ENCODE assay signal across 1 cellular context in the genomic region with DNA sequence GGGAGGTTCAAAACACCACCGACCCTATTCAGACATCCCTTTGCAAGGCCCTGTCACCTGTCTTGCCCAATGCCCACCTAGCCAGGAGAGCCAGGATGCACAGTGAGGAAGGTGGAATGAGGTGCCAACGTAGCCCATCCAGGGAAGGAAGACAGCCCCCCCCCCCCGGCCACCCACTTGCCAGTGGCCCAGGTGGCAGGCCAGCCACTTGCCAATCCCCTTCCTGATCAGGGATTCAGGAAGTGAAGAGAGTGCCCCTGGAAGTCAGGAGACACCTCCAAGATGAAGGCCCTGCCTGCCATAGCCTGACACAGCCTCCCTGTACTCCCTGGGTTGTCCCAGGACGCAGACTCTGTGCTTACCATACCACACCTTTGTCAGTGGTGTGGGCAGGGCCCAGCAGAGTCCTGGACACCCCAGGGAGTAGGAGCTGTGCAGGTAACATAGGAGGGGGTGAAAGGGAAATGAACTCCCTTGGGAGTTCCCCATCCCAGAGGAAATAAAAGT.
TF ChIP-seq lines count a peak whose summit lies in the region.

No MANE protein-coding gene starts in this region.

TF ChIP-seq in K562, 482 proteins besides CTCF, POLR2A, EP300 and RAD21 (continues in another document):
- TF ChIP-seq, protein P1, sequence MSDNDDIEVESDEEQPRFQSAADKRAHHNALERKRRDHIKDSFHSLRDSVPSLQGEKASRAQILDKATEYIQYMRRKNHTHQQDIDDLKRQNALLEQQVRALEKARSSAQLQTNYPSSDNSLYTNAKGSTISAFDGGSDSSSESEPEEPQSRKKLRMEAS (CRISPR knock-in tag; IDR thresholded peaks at IDR 0.05), result peak; percentile 45; the same call in 1 of the 2 replicates
- TF ChIP-seq SPI1 (IDR thresholded peaks at IDR 0.05; ENCODE audit: borderline replicate concordance, low read depth, low read length) (0 out of 2 replicates have a peak, but pooled peaks have one; percentile 2), NRF1 (conservative IDR thresholded peaks at IDR 0.05 in 1 of 2, IDR thresholded peaks at IDR 0.05 in 1 of 2) (no peak), POU5F1 (IDR thresholded peaks at IDR 0.05; ENCODE audit: borderline replicate concordance, low read depth, low read length, partially characterized antibody) (no peak), ZNF668 (CRISPR knock-in tag; IDR thresholded peaks at IDR 0.05) (0 out of 2 replicates have a peak, but pooled peaks have one; percentile 55), SMAD2 (IDR thresholded peaks at IDR 0.05; ENCODE audit: low read depth, low read length) (no peak), MCM3 (IDR thresholded peaks at IDR 0.05) (no peak), MAZ (CRISPR knock-in tag; conservative IDR thresholded peaks at IDR 0.05 in 1 of 2, IDR thresholded peaks at IDR 0.05 in 1 of 2) (peak in 1 of 2 experiments; percentile 37; a peak in 2 of 4 replicates), ZNF239 (CRISPR knock-in tag; IDR thresholded peaks at IDR 0.05) (no peak), ZNF324 (CRISPR knock-in tag; IDR thresholded peaks at IDR 0.05) (peak; percentile 58; the same call in 1 of the 2 replicates), ZNF431 (CRISPR knock-in tag; IDR thresholded peaks at IDR 0.05) (peak; percentile 44; the same call in 1 of the 2 replicates), NCOA2 (IDR thresholded peaks at IDR 0.05; ENCODE audit: partially characterized antibody in 2 of 2) (no peak), ELF4 (CRISPR knock-in tag; IDR thresholded peaks at IDR 0.05) (peak; percentile 32; the same call in 1 of the 2 replicates), RBM17 (IDR thresholded peaks at IDR 0.05; ENCODE audit: borderline replicate concordance, low read depth, low read length) (no peak), WHSC1 (IDR thresholded peaks at IDR 0.05; ENCODE audit: low read length) (peak; percentile 14), MAFG (tag; conservative IDR thresholded peaks at IDR 0.05) (no peak), NR1H2 (CRISPR knock-in tag; IDR thresholded peaks at IDR 0.05) (no peak), DMBX1 (CRISPR knock-in tag; IDR thresholded peaks at IDR 0.05; ENCODE audit: borderline replicate concordance) (peak; percentile 47; the same call in 1 of the 2 replicates), KLF6 (CRISPR knock-in tag; IDR thresholded peaks at IDR 0.05; ENCODE audit: borderline replicate concordance) (peak; percentile 13; the same call in 1 of the 2 replicates), SMARCA4 (IDR thresholded peaks at IDR 0.05) (no peak), ZNF347 (CRISPR knock-in tag; IDR thresholded peaks at IDR 0.05; ENCODE audit: low read depth) (no peak), PPARD (CRISPR knock-in tag; IDR thresholded peaks at IDR 0.05) (no peak), ZFP1 (CRISPR knock-in tag; IDR thresholded peaks at IDR 0.05) (peak; percentile 35; the same call in 1 of the 2 replicates), NFXL1 (CRISPR knock-in tag; IDR thresholded peaks at IDR 0.05) (peak; percentile 71; the same call in 1 of the 2 replicates), ZFX (CRISPR knock-in tag; IDR thresholded peaks at IDR 0.05) (0 out of 2 replicates have a peak, but pooled peaks have one; percentile 42), ELF1 (tag; IDR thresholded peaks at IDR 0.05) (0 out of 2 replicates have a peak, but pooled peaks have one; percentile 31), ZNF212 (CRISPR knock-in tag; IDR thresholded peaks at IDR 0.05) (peak; percentile 8; the same call in 1 of the 2 replicates), BACH1 (tag; IDR thresholded peaks at IDR 0.05) (0 out of 2 replicates have a peak, but pooled peaks have one; percentile 31), ZNF589 (CRISPR knock-in tag; IDR thresholded peaks at IDR 0.05; ENCODE audit: low read depth) (peak; percentile 63; the same call in 1 of the 2 replicates), GTF2F1 (IDR thresholded peaks at IDR 0.05; ENCODE audit: low read depth, low read length) (no peak), FOXM1 (IDR thresholded peaks at IDR 0.05; ENCODE audit: low read depth) (no peak), FOXM1 (CRISPR knock-in tag; IDR thresholded peaks at IDR 0.05; ENCODE audit: low read depth) (no peak), ZNF76 (CRISPR knock-in tag; IDR thresholded peaks at IDR 0.05; ENCODE audit: borderline replicate concordance) (0 out of 2 replicates have a peak, but pooled peaks have one; percentile 29), PHTF2 (CRISPR knock-in tag; IDR thresholded peaks at IDR 0.05) (no peak), GTF2E2 (tag; IDR thresholded peaks at IDR 0.05) (peak; percentile 20; the same call in 1 of the 2 replicates), ZC3H4 (CRISPR knock-in tag; IDR thresholded peaks at IDR 0.05; ENCODE audit: borderline replicate concordance) (0 out of 2 replicates have a peak, but pooled peaks have one; percentile 78), HNRNPLL (IDR thresholded peaks at IDR 0.05; ENCODE audit: low read depth, low read length, poor library complexity, severe bottlenecking) (no peak), EGR1 (conservative IDR thresholded peaks at IDR 0.05) (no peak)
- TF ChIP-seq, protein P2, sequence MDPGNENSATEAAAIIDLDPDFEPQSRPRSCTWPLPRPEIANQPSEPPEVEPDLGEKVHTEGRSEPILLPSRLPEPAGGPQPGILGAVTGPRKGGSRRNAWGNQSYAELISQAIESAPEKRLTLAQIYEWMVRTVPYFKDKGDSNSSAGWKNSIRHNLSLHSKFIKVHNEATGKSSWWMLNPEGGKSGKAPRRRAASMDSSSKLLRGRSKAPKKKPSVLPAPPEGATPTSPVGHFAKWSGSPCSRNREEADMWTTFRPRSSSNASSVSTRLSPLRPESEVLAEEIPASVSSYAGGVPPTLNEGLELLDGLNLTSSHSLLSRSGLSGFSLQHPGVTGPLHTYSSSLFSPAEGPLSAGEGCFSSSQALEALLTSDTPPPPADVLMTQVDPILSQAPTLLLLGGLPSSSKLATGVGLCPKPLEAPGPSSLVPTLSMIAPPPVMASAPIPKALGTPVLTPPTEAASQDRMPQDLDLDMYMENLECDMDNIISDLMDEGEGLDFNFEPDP (CRISPR knock-in tag; IDR thresholded peaks at IDR 0.05), result no peak
- TF ChIP-seq, protein P3, sequence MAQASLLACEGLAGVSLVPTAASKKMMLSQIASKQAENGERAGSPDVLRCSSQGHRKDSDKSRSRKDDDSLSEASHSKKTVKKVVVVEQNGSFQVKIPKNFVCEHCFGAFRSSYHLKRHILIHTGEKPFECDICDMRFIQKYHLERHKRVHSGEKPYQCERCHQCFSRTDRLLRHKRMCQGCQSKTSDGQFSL (CRISPR knock-in tag; IDR thresholded peaks at IDR 0.05), result peak; percentile 49; the same call in 1 of the 2 replicates
- TF ChIP-seq, protein P3 (tag; IDR thresholded peaks at IDR 0.05), result no peak
- TF ChIP-seq, protein P4, sequence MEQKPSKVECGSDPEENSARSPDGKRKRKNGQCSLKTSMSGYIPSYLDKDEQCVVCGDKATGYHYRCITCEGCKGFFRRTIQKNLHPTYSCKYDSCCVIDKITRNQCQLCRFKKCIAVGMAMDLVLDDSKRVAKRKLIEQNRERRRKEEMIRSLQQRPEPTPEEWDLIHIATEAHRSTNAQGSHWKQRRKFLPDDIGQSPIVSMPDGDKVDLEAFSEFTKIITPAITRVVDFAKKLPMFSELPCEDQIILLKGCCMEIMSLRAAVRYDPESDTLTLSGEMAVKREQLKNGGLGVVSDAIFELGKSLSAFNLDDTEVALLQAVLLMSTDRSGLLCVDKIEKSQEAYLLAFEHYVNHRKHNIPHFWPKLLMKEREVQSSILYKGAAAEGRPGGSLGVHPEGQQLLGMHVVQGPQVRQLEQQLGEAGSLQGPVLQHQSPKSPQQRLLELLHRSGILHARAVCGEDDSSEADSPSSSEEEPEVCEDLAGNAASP (IDR thresholded peaks at IDR 0.05), result no peak
- TF ChIP-seq, protein P5, sequence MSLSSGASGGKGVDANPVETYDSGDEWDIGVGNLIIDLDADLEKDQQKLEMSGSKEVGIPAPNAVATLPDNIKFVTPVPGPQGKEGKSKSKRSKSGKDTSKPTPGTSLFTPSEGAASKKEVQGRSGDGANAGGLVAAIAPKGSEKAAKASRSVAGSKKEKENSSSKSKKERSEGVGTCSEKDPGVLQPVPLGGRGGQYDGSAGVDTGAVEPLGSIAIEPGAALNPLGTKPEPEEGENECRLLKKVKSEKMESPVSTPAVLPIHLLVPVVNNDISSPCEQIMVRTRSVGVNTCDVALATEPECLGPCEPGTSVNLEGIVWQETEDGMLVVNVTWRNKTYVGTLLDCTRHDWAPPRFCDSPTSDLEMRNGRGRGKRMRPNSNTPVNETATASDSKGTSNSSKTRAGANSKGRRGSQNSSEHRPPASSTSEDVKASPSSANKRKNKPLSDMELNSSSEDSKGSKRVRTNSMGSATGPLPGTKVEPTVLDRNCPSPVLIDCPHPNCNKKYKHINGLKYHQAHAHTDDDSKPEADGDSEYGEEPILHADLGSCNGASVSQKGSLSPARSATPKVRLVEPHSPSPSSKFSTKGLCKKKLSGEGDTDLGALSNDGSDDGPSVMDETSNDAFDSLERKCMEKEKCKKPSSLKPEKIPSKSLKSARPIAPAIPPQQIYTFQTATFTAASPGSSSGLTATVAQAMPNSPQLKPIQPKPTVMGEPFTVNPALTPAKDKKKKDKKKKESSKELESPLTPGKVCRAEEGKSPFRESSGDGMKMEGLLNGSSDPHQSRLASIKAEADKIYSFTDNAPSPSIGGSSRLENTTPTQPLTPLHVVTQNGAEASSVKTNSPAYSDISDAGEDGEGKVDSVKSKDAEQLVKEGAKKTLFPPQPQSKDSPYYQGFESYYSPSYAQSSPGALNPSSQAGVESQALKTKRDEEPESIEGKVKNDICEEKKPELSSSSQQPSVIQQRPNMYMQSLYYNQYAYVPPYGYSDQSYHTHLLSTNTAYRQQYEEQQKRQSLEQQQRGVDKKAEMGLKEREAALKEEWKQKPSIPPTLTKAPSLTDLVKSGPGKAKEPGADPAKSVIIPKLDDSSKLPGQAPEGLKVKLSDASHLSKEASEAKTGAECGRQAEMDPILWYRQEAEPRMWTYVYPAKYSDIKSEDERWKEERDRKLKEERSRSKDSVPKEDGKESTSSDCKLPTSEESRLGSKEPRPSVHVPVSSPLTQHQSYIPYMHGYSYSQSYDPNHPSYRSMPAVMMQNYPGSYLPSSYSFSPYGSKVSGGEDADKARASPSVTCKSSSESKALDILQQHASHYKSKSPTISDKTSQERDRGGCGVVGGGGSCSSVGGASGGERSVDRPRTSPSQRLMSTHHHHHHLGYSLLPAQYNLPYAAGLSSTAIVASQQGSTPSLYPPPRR (CRISPR knock-in tag; IDR thresholded peaks at IDR 0.05; ENCODE audit: borderline replicate concordance), result no peak
- TF ChIP-seq, protein P6, sequence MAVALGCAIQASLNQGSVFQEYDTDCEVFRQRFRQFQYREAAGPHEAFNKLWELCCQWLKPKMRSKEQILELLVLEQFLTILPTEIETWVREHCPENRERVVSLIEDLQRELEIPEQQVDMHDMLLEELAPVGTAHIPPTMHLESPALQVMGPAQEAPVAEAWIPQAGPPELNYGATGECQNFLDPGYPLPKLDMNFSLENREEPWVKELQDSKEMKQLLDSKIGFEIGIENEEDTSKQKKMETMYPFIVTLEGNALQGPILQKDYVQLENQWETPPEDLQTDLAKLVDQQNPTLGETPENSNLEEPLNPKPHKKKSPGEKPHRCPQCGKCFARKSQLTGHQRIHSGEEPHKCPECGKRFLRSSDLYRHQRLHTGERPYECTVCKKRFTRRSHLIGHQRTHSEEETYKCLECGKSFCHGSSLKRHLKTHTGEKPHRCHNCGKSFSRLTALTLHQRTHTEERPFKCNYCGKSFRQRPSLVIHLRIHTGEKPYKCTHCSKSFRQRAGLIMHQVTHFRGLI (CRISPR knock-in tag; IDR thresholded peaks at IDR 0.05), result no peak
- TF ChIP-seq, protein P7, sequence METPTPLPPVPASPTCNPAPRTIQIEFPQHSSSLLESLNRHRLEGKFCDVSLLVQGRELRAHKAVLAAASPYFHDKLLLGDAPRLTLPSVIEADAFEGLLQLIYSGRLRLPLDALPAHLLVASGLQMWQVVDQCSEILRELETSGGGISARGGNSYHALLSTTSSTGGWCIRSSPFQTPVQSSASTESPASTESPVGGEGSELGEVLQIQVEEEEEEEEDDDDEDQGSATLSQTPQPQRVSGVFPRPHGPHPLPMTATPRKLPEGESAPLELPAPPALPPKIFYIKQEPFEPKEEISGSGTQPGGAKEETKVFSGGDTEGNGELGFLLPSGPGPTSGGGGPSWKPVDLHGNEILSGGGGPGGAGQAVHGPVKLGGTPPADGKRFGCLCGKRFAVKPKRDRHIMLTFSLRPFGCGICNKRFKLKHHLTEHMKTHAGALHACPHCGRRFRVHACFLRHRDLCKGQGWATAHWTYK (CRISPR knock-in tag; IDR thresholded peaks at IDR 0.05), result peak; percentile 50
- TF ChIP-seq, protein P8, sequence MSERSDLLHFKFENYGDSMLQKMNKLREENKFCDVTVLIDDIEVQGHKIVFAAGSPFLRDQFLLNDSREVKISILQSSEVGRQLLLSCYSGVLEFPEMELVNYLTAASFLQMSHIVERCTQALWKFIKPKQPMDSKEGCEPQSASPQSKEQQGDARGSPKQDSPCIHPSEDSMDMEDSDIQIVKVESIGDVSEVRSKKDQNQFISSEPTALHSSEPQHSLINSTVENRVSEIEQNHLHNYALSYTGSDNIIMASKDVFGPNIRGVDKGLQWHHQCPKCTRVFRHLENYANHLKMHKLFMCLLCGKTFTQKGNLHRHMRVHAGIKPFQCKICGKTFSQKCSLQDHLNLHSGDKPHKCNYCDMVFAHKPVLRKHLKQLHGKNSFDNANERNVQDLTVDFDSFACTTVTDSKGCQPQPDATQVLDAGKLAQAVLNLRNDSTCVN (CRISPR knock-in tag; IDR thresholded peaks at IDR 0.05), result peak; percentile 31; the same call in 1 of the 2 replicates
- TF ChIP-seq, protein P9, sequence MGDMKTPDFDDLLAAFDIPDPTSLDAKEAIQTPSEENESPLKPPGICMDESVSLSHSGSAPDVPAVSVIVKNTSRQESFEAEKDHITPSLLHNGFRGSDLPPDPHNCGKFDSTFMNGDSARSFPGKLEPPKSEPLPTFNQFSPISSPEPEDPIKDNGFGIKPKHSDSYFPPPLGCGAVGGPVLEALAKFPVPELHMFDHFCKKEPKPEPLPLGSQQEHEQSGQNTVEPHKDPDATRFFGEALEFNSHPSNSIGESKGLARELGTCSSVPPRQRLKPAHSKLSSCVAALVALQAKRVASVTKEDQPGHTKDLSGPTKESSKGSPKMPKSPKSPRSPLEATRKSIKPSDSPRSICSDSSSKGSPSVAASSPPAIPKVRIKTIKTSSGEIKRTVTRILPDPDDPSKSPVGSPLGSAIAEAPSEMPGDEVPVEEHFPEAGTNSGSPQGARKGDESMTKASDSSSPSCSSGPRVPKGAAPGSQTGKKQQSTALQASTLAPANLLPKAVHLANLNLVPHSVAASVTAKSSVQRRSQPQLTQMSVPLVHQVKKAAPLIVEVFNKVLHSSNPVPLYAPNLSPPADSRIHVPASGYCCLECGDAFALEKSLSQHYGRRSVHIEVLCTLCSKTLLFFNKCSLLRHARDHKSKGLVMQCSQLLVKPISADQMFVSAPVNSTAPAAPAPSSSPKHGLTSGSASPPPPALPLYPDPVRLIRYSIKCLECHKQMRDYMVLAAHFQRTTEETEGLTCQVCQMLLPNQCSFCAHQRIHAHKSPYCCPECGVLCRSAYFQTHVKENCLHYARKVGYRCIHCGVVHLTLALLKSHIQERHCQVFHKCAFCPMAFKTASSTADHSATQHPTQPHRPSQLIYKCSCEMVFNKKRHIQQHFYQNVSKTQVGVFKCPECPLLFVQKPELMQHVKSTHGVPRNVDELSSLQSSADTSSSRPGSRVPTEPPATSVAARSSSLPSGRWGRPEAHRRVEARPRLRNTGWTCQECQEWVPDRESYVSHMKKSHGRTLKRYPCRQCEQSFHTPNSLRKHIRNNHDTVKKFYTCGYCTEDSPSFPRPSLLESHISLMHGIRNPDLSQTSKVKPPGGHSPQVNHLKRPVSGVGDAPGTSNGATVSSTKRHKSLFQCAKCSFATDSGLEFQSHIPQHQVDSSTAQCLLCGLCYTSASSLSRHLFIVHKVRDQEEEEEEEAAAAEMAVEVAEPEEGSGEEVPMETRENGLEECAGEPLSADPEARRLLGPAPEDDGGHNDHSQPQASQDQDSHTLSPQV (IDR thresholded peaks at IDR 0.05), result 0 out of 2 replicates have a peak, but pooled peaks have one; percentile 48
